In genomic region chr4:182843813-182844325, GRCh38 we compare ENCODE assay signal across 28 cellular contexts.
DNase-seq lines count a peak whose midpoint lies in the region; ATAC-seq and TF ChIP-seq lines count a peak whose summit lies in the region.
"Had no signal": no experiment of that assay in that cellular context is flagged by ENCODE, and none has a peak within 500 bp of the region (broad histone marks: within the 10 kb centered on the region; RNA-seq: fewer than 3 reads in every experiment).

No MANE protein-coding gene starts in this region.

- H3K27ac ChIP-seq in BLaER1 = no peak overlapping the region
- no peak overlapping the region for H3K27ac ChIP-seq in RWPE1
- H3K27ac ChIP-seq in Peyer's patch = no peak overlapping the region
- H3K27ac ChIP-seq: gastroesophageal sphincter, hepatocyte, psoas muscle, sigmoid colon, SJCRH30, tibial nerve had no signal

- H3K27me3 ChIP-seq in BLaER1 (no peaks in the 10 kb centered on the region), Peyer's patch (no peaks in the 10 kb centered on the region)
- H3K27me3 ChIP-seq: gastroesophageal sphincter, hepatocyte, sigmoid colon, SJCRH30, tibial nerve had no signal

- ATAC-seq in esophagus mucosa (peak; percentile 67), HG02623 (IDR thresholded peaks at IDR 0.05; ENCODE audit: unreplicated experiment) (no peak)
- ATAC-seq: activated naive CD8-positive, alpha-beta T cell treated with anti-CD3 and anti-CD28 coated beads, Interleukin-2, amount 50 U/mL, for 24 hours; activated T-cell treated with anti-CD3 and anti-CD28 coated beads, Interleukin-2, amount 50 U/mL, for 72 hours; gastroesophageal sphincter; left cardiac atrium; natural killer cell; psoas muscle had no signal

- H3K36me3 ChIP-seq in BLaER1 = no peaks in the 10 kb centered on the region
- no peaks in the 10 kb centered on the region for H3K36me3 ChIP-seq in Peyer's patch
- H3K36me3 ChIP-seq: gastroesophageal sphincter, sigmoid colon, SJCRH30, tibial nerve had no signal

- H3K4me3 ChIP-seq in BLaER1 (no peak overlapping the region), Peyer's patch (no peak overlapping the region)
- H3K4me3 ChIP-seq: gastroesophageal sphincter, hepatocyte, lung, psoas muscle, sigmoid colon, SJCRH30, tibial nerve had no signal

- H3K9me3 ChIP-seq in BLaER1 (no peaks in the 10 kb centered on the region), Peyer's patch (no peaks in the 10 kb centered on the region)
- H3K9me3 ChIP-seq: gastroesophageal sphincter, psoas muscle, sigmoid colon, SJCRH30, tibial nerve had no signal

- TF ChIP-seq CTCF in RWPE1 (conservative IDR thresholded peaks at IDR 0.05; ENCODE audit: low read depth) (no peak), Peyer's patch (IDR thresholded peaks at IDR 0.05) (no peak)

- no peak overlapping the region for H3K9ac ChIP-seq in BLaER1

- POLR2A ChIA-PET in RWPE1 (lab: Yijun Ruan, JAX; ENCODE audit: low non-redundant PET) = no interaction called here

- H3K4me1 ChIP-seq in BLaER1 (peaks cover 20% of the 10 kb centered on the region), Peyer's patch (no peaks in the 10 kb centered on the region)
- H3K4me1 ChIP-seq: gastroesophageal sphincter, psoas muscle, sigmoid colon, SJCRH30, tibial nerve had no signal

- TF ChIP-seq POLR2A in Peyer's patch (IDR thresholded peaks at IDR 0.05) = no peak

- H4K20me1 ChIP-seq in BLaER1 = no peaks in the 10 kb centered on the region

- peak overlapping the region; percentile 25; the same call in 1 of the 2 replicates for H3K4me2 ChIP-seq in BLaER1
- H3K4me2 ChIP-seq: hepatocyte had no signal

- CTCF ChIA-PET in RWPE1 (lab: Yijun Ruan, JAX) = no interaction called here

- DNase-seq in EH (ENCODE audit: low read depth) (peak; percentile 30), RWPE1 (ENCODE audit: low spot score) (peak; percentile 13), Peyer's patch (no peak), SKM-1 treated with dmso at 0.1 percent for 144 hours (lab: John Stamatoyannopoulos, UW; ENCODE audit: unreplicated experiment) (no peak)
- DNase-seq: activated CD4-positive, alpha-beta T cell treated with anti-CD3 and anti-CD28 coated beads, Interleukin-2, amount 50 U/mL, for 48 hours; activated naive CD4-positive, alpha-beta T cell; activated naive CD8-positive, alpha-beta T cell treated with anti-CD3 and anti-CD28 coated beads, Interleukin-2, amount 50 U/mL, for 24 hours; activated T-cell treated with anti-CD3 and anti-CD28 coated beads, Interleukin-2, amount 50 U/mL, for 72 hours; C1 segment of cervical spinal cord; central memory CD4-positive, alpha-beta T cell; GF-D8; Karpas-422; left cardiac atrium; natural killer cell; NCI-H1436 treated with DMSO at 0.1 percent for 48 hours; NCI-H510A; psoas muscle; sigmoid colon; SJCRH30; stimulated activated CD4-positive, alpha-beta T cell treated with anti-CD3 and anti-CD28 coated beads, Interleukin-4, amount 100 ng/mL, for 1 hour; T-helper 1 cell had no signal

Comparison
In these comparisons a context has a peak if more than half of its experiments do, and no peak if none do; other contexts are left out.
1. DNase-seq: peak in EH (single experiment) and RWPE1 (single experiment); none in Peyer's patch (0 of 3) and SKM-1 treated with dmso at 0.1 percent for 144 hours (single experiment).